In the genomic region with DNA sequence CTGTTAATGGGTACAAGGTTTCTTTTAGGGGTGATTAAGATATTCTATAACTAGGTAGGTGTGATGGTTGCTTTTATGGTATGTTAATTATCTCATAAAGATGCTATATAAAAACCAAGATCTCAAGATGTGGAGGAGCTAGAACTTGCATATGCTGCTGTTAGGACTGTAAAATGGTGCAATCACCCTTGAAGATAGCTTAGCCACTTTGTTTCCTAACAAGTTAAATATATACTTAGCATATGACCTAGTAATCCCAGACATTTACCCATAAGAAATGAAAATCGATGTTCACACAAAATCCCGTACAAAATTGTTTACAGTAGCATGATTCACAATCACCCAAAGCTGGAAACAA, we compare ENCODE assay signal across 5 cellular contexts.
"Had no signal": no experiment of that assay in that cellular context is flagged by ENCODE, and none has a peak within 500 bp of the region (broad histone marks: within the 10 kb centered on the region; RNA-seq: fewer than 3 reads in every experiment).

No MANE protein-coding gene starts in this region.

- H3K4me3 ChIP-seq: GM23338, K562 had no signal

- DNase-seq: H9, HCEC 1CT, IMR-90 had no signal

- H3K4me3 Mint-ChIP-seq: GM23338, H9 had no signal

- ATAC-seq: GM23338, K562 had no signal

- H3K4me1 Mint-ChIP-seq: GM23338, H9 had no signal

- H3K27ac Mint-ChIP-seq: GM23338, H9 had no signal

- H3K9me3 Mint-ChIP-seq: GM23338, H9 had no signal
